ENCODE assay signal across 19 cellular contexts in genomic region chr6:41097467-41098090, GRCh38. TPM values are rescaled to one million over a fixed set of nuclear protein-coding genes. Genes with fewer than 3 reads are reported as not detected.
DNase-seq lines count a peak whose midpoint lies in the region; ATAC-seq and TF ChIP-seq lines count a peak whose summit lies in the region.
"Had no signal": no experiment of that assay in that cellular context is flagged by ENCODE, and none has a peak within 500 bp of the region (broad histone marks: within the 10 kb centered on the region; RNA-seq: fewer than 3 reads in every experiment).

No MANE protein-coding gene starts in this region.

- H2AFZ ChIP-seq in smooth muscle cell (ENCODE audit: low read depth), result no peak overlapping the region

- WGBS in smooth muscle cell (ENCODE audit: low lambda C conversion rate), result 67% methylated on average over 5 of the region's 5 CpGs

- peaks cover 4% of the 10 kb centered on the region for H3K79me2 ChIP-seq in smooth muscle cell (ENCODE audit: low read depth)

- peak; percentile 6 for TF ChIP-seq CTCF in astrocyte of the spinal cord (IDR thresholded peaks at IDR 0.05; ENCODE audit: low read depth, low read length)
- TF ChIP-seq CTCF in smooth muscle cell (IDR thresholded peaks at IDR 0.05; ENCODE audit: borderline replicate concordance, insufficient read depth, poor library complexity, severe bottlenecking), result no peak

- no peak overlapping the region for H3K4me3 ChIP-seq in astrocyte of the spinal cord (ENCODE audit: low read depth, low read length)
- H3K4me3 ChIP-seq in smooth muscle cell, result no peak overlapping the region
- H3K4me3 ChIP-seq: esophagus muscularis mucosa had no signal

- H3K4me1 ChIP-seq in smooth muscle cell (ENCODE audit: low read depth), result no peaks in the 10 kb centered on the region

- DNase-seq in NCI-H1694 (lab: John Stamatoyannopoulos, UW) (peak; percentile 25), NCI-H1694 treated with DMSO at 0.1 percent for 48 hours (lab: John Stamatoyannopoulos, UW) (no peak), astrocyte of the spinal cord (ENCODE audit: low read depth, low spot score) (peak; percentile 71), globus pallidus (ENCODE audit: low spot score) (peak; percentile 6), smooth muscle cell (lab: John Stamatoyannopoulos, UW; ENCODE audit: unreplicated experiment) (no peak), GOT3 (lab: John Stamatoyannopoulos, UW) (no peak), NCI-H748 (lab: John Stamatoyannopoulos, UW; ENCODE audit: unreplicated experiment) (no peak)
- DNase-seq: activated T-cell treated with anti-CD3 and anti-CD28 coated beads, Interleukin-2, amount 50 U/mL, for 1 hour; kidney; natural killer cell; NCI-H1417; NCI-H526 treated with DMSO at 0.1 percent for 48 hours; SIG-M5; trophoblast cell had no signal

- no peak for ATAC-seq in GM19397 (IDR thresholded peaks at IDR 0.05; ENCODE audit: unreplicated experiment)
- ATAC-seq: natural killer cell had no signal

- no peak overlapping the region for H3K4me2 ChIP-seq in smooth muscle cell

- H4K20me1 ChIP-seq in smooth muscle cell (ENCODE audit: low read depth), result peaks cover 87% of the 10 kb centered on the region

- peaks cover 10% of the 10 kb centered on the region for H3F3A ChIP-seq in smooth muscle cell (ENCODE audit: low read depth)

- H3K9ac ChIP-seq in smooth muscle cell (ENCODE audit: low read depth), result no peak overlapping the region

- H3K27ac ChIP-seq in smooth muscle cell (ENCODE audit: low read depth), result peak overlapping the region; percentile 17
- H3K27ac ChIP-seq: 22Rv1, esophagus muscularis mucosa had no signal

- H3K27me3 ChIP-seq in smooth muscle cell (ENCODE audit: low read depth), result no peaks in the 10 kb centered on the region
- H3K27me3 ChIP-seq: esophagus muscularis mucosa had no signal

- in situ Hi-C loops in astrocyte of the spinal cord (cut with HindIII; ENCODE audit: low sequenced_read_pairs), result no loop called here

- peaks cover 71% of the 10 kb centered on the region for H3K36me3 ChIP-seq in smooth muscle cell (ENCODE audit: low read depth)

- no peaks in the 10 kb centered on the region for H3K9me3 ChIP-seq in smooth muscle cell (replicated peaks; ENCODE audit: low read depth)
- H3K9me3 ChIP-seq: esophagus muscularis mucosa had no signal

RNA-seq across cellular contexts. Expression of gene NFYA, which starts 24.8 kb away (rescaled TPM):
- 40.2 and 43.5 TPM in 2 replicates for total RNA-seq in smooth muscle cell
- 20.6 and 22.4 TPM in 2 replicates for polyA plus RNA-seq in smooth muscle cell

RNA-seq across cellular contexts. Expression of gene OARD1, which starts 25.4 kb away (rescaled TPM):
- total RNA-seq in smooth muscle cell, result 15.0 and 18.5 TPM in 2 replicates
- polyA plus RNA-seq in smooth muscle cell, result 21.2 and 27.2 TPM in 2 replicates

RNA-seq across cellular contexts. Expression of gene APOBEC2, which starts 44.6 kb away (rescaled TPM):
- total RNA-seq in smooth muscle cell, result 1.0 TPM in 1 of 2 replicates, not detected in the other
- 1.2 and 1.6 TPM in 2 replicates for polyA plus RNA-seq in smooth muscle cell
- total RNA-seq: H1, kidney, natural killer cell had no signal
- polyA plus RNA-seq: H1 had no signal

RNA-seq across cellular contexts. Expression of gene TSPO2, which starts 55.3 kb away (rescaled TPM):
- not detected in 2 replicates for total RNA-seq in smooth muscle cell
- polyA plus RNA-seq in smooth muscle cell, result not detected in 2 replicates
- total RNA-seq: cardiac septum, esophagus muscularis mucosa, H1, natural killer cell had no signal
- polyA plus RNA-seq: H1 had no signal

RNA-seq across cellular contexts. Expression of gene TREML1, which starts 56.6 kb away (rescaled TPM):
- total RNA-seq in smooth muscle cell, result not detected in 2 replicates
- not detected in 2 replicates for polyA plus RNA-seq in smooth muscle cell
- total RNA-seq: cardiac septum, H1 had no signal

Comparison
In these comparisons a context has a peak if more than half of its experiments do, and no peak if none do; other contexts are left out.
1. DNase-seq: peak in NCI-H1694 (single experiment), astrocyte of the spinal cord (single experiment) and globus pallidus (single experiment); none in NCI-H1694 treated with DMSO at 0.1 percent for 48 hours (single experiment), smooth muscle cell (single experiment), GOT3 (single experiment) and NCI-H748 (single experiment).